ENCODE assay signal across 13 cellular contexts in genomic region chr12:130639759-130640158, GRCh38.
"Had no signal": no experiment of that assay in that cellular context is flagged by ENCODE, and none has a peak within 500 bp of the region (broad histone marks: within the 10 kb centered on the region; RNA-seq: fewer than 3 reads in every experiment).

No MANE protein-coding gene starts in this region.

- H3K4me3 Mint-ChIP-seq: activated naive CD8-positive, alpha-beta T cell treated with anti-CD3 and anti-CD28 coated beads, Interleukin-2, amount 10 ng/mL, durations not matched to agents 7 days and 5 days; immature natural killer cell; stimulated activated naive CD8-positive, alpha-beta T cell treated with anti-CD3 and anti-CD28 coated beads, Interleukin-15, Interleukin-2, amounts not matched to agents 100 ng/mL and 50 ng/mL, for 24 hours; T-helper 2 cell treated with Interferon-gamma antibody and Interleukin-4, amounts not matched to agents 5 μg/mL and 100 μg/mL, for 36 hours had no signal

- ATAC-seq: lower lobe of right lung, upper lobe of right lung had no signal

- H3K4me1 Mint-ChIP-seq: activated naive CD8-positive, alpha-beta T cell treated with anti-CD3 and anti-CD28 coated beads, Interleukin-2, amount 10 ng/mL, durations not matched to agents 7 days and 5 days; immature natural killer cell had no signal

- DNase-seq: activated naive CD4-positive, alpha-beta T cell; activated naive CD8-positive, alpha-beta T cell treated with anti-CD3 and anti-CD28 coated beads, Interleukin-2, amount 10 ng/mL, durations not matched to agents 7 days and 5 days; activated T-cell treated with anti-CD3 and anti-CD28 coated beads for 4 hours; effector memory CD4-positive, alpha-beta T cell; foreskin melanocyte; immature natural killer cell; lower lobe of right lung; midbrain; ovary; spleen; upper lobe of right lung had no signal

- H3K36me3 Mint-ChIP-seq: activated naive CD8-positive, alpha-beta T cell treated with anti-CD3 and anti-CD28 coated beads, Interleukin-2, amount 10 ng/mL, durations not matched to agents 7 days and 5 days; immature natural killer cell had no signal

- H3K27ac Mint-ChIP-seq: activated naive CD8-positive, alpha-beta T cell treated with anti-CD3 and anti-CD28 coated beads, Interleukin-2, amount 10 ng/mL, durations not matched to agents 7 days and 5 days; immature natural killer cell; stimulated activated naive CD8-positive, alpha-beta T cell treated with anti-CD3 and anti-CD28 coated beads, Interleukin-15, Interleukin-2, amounts not matched to agents 100 ng/mL and 50 ng/mL, for 24 hours; T-helper 2 cell treated with Interferon-gamma antibody and Interleukin-4, amounts not matched to agents 5 μg/mL and 100 μg/mL, for 36 hours had no signal

- H3K27me3 Mint-ChIP-seq: activated naive CD8-positive, alpha-beta T cell treated with anti-CD3 and anti-CD28 coated beads, Interleukin-2, amount 10 ng/mL, durations not matched to agents 7 days and 5 days had no signal

- H3K9me3 Mint-ChIP-seq: activated naive CD8-positive, alpha-beta T cell treated with anti-CD3 and anti-CD28 coated beads, Interleukin-2, amount 10 ng/mL, durations not matched to agents 7 days and 5 days; immature natural killer cell; stimulated activated naive CD8-positive, alpha-beta T cell treated with anti-CD3 and anti-CD28 coated beads, Interleukin-15, Interleukin-2, amounts not matched to agents 100 ng/mL and 50 ng/mL, for 24 hours; T-helper 2 cell treated with Interferon-gamma antibody and Interleukin-4, amounts not matched to agents 5 μg/mL and 100 μg/mL, for 36 hours had no signal
